ENCODE assay signal across 1 cellular context in the genomic region with DNA sequence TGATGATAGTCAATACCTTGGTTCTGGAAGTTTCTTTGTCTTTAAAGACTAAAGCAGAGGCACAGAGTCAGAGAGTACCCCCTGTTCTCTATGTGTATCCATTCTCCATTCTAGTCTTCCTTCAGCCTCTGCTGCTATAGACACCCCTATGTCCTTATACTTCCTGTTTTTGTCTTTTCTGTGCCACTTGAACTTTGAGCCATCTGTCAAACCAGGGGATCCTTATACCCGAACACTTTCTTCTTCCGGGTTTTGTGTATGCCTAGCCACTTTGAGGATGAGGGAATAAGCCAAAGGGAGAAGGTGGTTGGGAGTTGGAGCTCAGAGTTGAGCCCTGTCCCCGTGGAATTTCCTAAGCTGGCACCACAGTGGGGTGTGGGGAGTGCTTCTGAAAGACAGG.
TF ChIP-seq lines count a peak whose summit lies in the region.

No MANE protein-coding gene starts in this region.

TF ChIP-seq in WTC11, 78 proteins besides CTCF, POLR2A, EP300 and RAD21 (continued from another document):
- TF ChIP-seq, protein P1, sequence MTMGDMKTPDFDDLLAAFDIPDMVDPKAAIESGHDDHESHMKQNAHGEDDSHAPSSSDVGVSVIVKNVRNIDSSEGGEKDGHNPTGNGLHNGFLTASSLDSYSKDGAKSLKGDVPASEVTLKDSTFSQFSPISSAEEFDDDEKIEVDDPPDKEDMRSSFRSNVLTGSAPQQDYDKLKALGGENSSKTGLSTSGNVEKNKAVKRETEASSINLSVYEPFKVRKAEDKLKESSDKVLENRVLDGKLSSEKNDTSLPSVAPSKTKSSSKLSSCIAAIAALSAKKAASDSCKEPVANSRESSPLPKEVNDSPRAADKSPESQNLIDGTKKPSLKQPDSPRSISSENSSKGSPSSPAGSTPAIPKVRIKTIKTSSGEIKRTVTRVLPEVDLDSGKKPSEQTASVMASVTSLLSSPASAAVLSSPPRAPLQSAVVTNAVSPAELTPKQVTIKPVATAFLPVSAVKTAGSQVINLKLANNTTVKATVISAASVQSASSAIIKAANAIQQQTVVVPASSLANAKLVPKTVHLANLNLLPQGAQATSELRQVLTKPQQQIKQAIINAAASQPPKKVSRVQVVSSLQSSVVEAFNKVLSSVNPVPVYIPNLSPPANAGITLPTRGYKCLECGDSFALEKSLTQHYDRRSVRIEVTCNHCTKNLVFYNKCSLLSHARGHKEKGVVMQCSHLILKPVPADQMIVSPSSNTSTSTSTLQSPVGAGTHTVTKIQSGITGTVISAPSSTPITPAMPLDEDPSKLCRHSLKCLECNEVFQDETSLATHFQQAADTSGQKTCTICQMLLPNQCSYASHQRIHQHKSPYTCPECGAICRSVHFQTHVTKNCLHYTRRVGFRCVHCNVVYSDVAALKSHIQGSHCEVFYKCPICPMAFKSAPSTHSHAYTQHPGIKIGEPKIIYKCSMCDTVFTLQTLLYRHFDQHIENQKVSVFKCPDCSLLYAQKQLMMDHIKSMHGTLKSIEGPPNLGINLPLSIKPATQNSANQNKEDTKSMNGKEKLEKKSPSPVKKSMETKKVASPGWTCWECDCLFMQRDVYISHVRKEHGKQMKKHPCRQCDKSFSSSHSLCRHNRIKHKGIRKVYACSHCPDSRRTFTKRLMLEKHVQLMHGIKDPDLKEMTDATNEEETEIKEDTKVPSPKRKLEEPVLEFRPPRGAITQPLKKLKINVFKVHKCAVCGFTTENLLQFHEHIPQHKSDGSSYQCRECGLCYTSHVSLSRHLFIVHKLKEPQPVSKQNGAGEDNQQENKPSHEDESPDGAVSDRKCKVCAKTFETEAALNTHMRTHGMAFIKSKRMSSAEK (CRISPR knock-in tag; IDR thresholded peaks at IDR 0.05; ENCODE audit: borderline replicate concordance): no peak
- TF ChIP-seq NR2C2 (CRISPR knock-in tag; IDR thresholded peaks at IDR 0.05): no peak
- TF ChIP-seq HMGA2 (CRISPR knock-in tag; IDR thresholded peaks at IDR 0.05): no peak
- TF ChIP-seq, protein P2, sequence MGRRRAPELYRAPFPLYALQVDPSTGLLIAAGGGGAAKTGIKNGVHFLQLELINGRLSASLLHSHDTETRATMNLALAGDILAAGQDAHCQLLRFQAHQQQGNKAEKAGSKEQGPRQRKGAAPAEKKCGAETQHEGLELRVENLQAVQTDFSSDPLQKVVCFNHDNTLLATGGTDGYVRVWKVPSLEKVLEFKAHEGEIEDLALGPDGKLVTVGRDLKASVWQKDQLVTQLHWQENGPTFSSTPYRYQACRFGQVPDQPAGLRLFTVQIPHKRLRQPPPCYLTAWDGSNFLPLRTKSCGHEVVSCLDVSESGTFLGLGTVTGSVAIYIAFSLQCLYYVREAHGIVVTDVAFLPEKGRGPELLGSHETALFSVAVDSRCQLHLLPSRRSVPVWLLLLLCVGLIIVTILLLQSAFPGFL (CRISPR knock-in tag; IDR thresholded peaks at IDR 0.05; ENCODE audit: borderline replicate concordance): no peak
- TF ChIP-seq, protein P3, sequence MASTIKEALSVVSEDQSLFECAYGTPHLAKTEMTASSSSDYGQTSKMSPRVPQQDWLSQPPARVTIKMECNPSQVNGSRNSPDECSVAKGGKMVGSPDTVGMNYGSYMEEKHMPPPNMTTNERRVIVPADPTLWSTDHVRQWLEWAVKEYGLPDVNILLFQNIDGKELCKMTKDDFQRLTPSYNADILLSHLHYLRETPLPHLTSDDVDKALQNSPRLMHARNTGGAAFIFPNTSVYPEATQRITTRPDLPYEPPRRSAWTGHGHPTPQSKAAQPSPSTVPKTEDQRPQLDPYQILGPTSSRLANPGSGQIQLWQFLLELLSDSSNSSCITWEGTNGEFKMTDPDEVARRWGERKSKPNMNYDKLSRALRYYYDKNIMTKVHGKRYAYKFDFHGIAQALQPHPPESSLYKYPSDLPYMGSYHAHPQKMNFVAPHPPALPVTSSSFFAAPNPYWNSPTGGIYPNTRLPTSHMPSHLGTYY (CRISPR knock-in tag; IDR thresholded peaks at IDR 0.05): no peak
- no peak for TF ChIP-seq ELF4 (CRISPR knock-in tag; IDR thresholded peaks at IDR 0.05; ENCODE audit: low read depth)
- TF ChIP-seq GTF2I (CRISPR knock-in tag; conservative IDR thresholded peaks at IDR 0.05): no peak
- TF ChIP-seq CBFB (CRISPR knock-in tag; IDR thresholded peaks at IDR 0.05; ENCODE audit: low read depth): no peak
